32 cellular contexts compared by ENCODE assay signal in genomic region chr2:40646642-40647041, GRCh38.
"Had no signal": no experiment of that assay in that cellular context is flagged by ENCODE, and none has a peak within 500 bp of the region (broad histone marks: within the 10 kb centered on the region; RNA-seq: fewer than 3 reads in every experiment).

No MANE protein-coding gene starts in this region.

- H3K4me3 ChIP-seq: MG63 had no signal

- DNase-seq: Karpas-422, Kasumi-1, MG63, MM.1S, MV-4-11, NCI-H1048, NCI-H1092, NCI-H1092 treated with DMSO at 0.1 percent for 48 hours, NCI-H1105, NCI-H1105 treated with DMSO at 0.1 percent for 48 hours, NCI-H1417, NCI-H1417 treated with DMSO at 0.1 percent for 48 hours, NCI-H1436, NCI-H1436 treated with DMSO at 0.1 percent for 48 hours, NCI-H146, NCI-H1694, NCI-H1694 treated with DMSO at 0.1 percent for 48 hours, NCI-H187, NCI-H187 treated with DMSO at 0.1 percent for 48 hours, NCI-H1930, NCI-H2029, NCI-H2029 treated with DMSO at 0.1 percent for 48 hours, NCI-H2081, NCI-H2081 treated with DMSO at 0.1 percent for 48 hours, NCI-H2107, NCI-H2227 treated with DMSO at 0.1 percent for 48 hours, NCI-H226, NCI-H345, NCI-H446, NCI-H446 treated with DMSO at 0.1 percent for 48 hours, NCI-H510A, NCI-H510A treated with DMSO at 0.1 percent for 48 hours had no signal

- H3K36me3 ChIP-seq: MG63 had no signal

- H3K27me3 ChIP-seq: MG63 had no signal

- H3K9me3 ChIP-seq: MG63 had no signal
